8 cellular contexts compared by ENCODE assay signal in genomic region chr1:32650752-32651460, GRCh38. TPM values are rescaled to one million over a fixed set of nuclear protein-coding genes. Genes with fewer than 3 reads are reported as not detected.
A peak's percentile ranks its signal among the peaks of the same experiment; 100 is the strongest.
DNase-seq lines count a peak whose midpoint lies in the region; ATAC-seq and TF ChIP-seq lines count a peak whose summit lies in the region.

Gene RBBP4, plus strand, starts transcription at chr1:32651208. Its CDS starts 99 bp downstream, at chr1:32651307.

- peak within 1 kb of the TSS; percentile 94 for H3K4me3 Mint-ChIP-seq in type B pancreatic cell

- DNase-seq in NCI-H1436 (lab: John Stamatoyannopoulos, UW): peak; percentile 97
- DNase-seq in T follicular helper cell (ENCODE audit: low read depth): peak; percentile 95
- DNase-seq in adipocyte (ENCODE audit: low read depth): peak; percentile 99
- peak; percentile 99 for DNase-seq in cardiac septum (ENCODE audit: low spot score)
- peak; percentile 94 for DNase-seq in pons (ENCODE audit: low spot score)
- peak; percentile 100 for DNase-seq in type B pancreatic cell (ENCODE audit: extremely low spot score, unreplicated experiment)

- no peaks in the 10 kb centered on the region for H3K9me3 ChIP-seq in adipocyte (ENCODE audit: control insufficient read depth, low read length)

- peaks cover 30% of the 10 kb centered on the region for H3K36me3 Mint-ChIP-seq in type B pancreatic cell

- H3K27me3 ChIP-seq in adipocyte (replicated peaks; ENCODE audit: control insufficient read depth, insufficient read depth, low read length): no peaks in the 10 kb centered on the region

- peaks cover 24% of the 10 kb centered on the region for H3K4me1 ChIP-seq in adipocyte (ENCODE audit: control insufficient read depth, insufficient read depth, low read length)

- TF ChIP-seq CTCF in GM12875 (IDR thresholded peaks at IDR 0.05; ENCODE audit: borderline replicate concordance, insufficient read depth, low read depth, low read length): no peak
- no peak for TF ChIP-seq CTCF in type B pancreatic cell (conservative IDR thresholded peaks at IDR 0.05)

- no peaks in the 10 kb centered on the region for H3K27me3 Mint-ChIP-seq in type B pancreatic cell

- peak within 1 kb of the TSS; percentile 92 for H3K9ac ChIP-seq in adipocyte (ENCODE audit: low read length)

- H3K36me3 ChIP-seq in adipocyte (ENCODE audit: control insufficient read depth, insufficient read depth, low read length, severe bottlenecking): peaks cover 33% of the 10 kb centered on the region

- peak within 1 kb of the TSS; percentile 100 for H3K27ac Mint-ChIP-seq in type B pancreatic cell

- peak within 1 kb of the TSS; percentile 80 for H3K4me3 ChIP-seq in GM12875 (ENCODE audit: low read depth, low read length)
- peak within 1 kb of the TSS; percentile 87 for H3K4me3 ChIP-seq in adipocyte (ENCODE audit: low read length)

- no peaks in the 10 kb centered on the region for H3K9me3 Mint-ChIP-seq in type B pancreatic cell

- intact Hi-C loops in cardiac septum (cut with DNase I): loop anchor here (2.0 kb wide), 2 partner anchors 52 to 166 kb away; partner anchors contain the start of genes S100PBP, SYNC and YARS1

- H3K4me1 Mint-ChIP-seq in type B pancreatic cell (ENCODE audit: unreplicated experiment): peaks cover 33% of the 10 kb centered on the region

- peak; percentile 91 for ATAC-seq in HG02798 (IDR thresholded peaks at IDR 0.05; ENCODE audit: poor library complexity, unreplicated experiment)

RNA-seq across cellular contexts. Expression of gene RBBP4, which starts in this region (rescaled TPM):
- total RNA-seq in cardiac septum: 96.0 TPM
- 274 and 386 TPM in 2 replicates for total RNA-seq in type B pancreatic cell (ENCODE audit: low replicate concordance)

Comparison
In these comparisons a context has a peak if more than half of its experiments do, and no peak if none do; other contexts are left out.
1. Peak in every context shown above with its lines: DNase-seq, ATAC-seq and H3K4me3 ChIP-seq.